ENCODE assay signal across 1 cellular context in the genomic region with DNA sequence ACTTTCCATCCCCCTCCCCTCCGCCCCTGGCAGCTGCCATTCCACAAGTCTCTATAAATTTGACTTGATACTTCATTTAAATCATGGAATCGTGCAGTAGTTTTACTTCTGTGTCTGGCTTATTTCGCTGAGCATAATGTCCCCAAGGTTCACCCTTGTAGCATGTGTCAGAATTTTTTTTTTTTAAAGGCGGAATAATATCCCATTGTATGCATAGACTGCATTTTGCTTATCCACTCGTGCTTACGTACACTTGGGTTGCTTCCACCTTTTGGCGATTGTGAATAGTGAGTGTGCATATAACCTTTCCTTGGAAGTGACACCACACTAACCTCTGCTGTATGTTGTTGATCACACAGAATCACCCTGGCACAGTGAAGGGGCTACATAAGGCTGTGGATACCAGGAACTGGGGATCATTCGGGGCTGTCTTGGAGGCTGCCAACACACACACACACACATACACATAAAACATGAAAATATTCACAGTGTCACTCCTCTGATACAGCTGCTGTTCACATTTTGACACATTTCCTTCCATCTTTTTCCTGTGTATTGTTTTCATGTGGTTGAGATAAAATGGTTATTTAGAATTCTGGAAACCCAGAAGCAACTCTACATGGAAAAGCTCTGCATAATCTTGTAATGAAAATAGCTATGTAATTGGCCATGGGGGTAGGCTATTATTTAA.
TF ChIP-seq lines count a peak whose summit lies in the region.

No MANE protein-coding gene starts in this region.

TF ChIP-seq in endothelial cell of umbilical vein, 7 proteins besides CTCF, POLR2A, EP300 and RAD21:
- TF ChIP-seq GATA2 (IDR thresholded peaks at IDR 0.05; ENCODE audit: insufficient read depth, insufficient read length, low read depth, low read length) (no peak), JUN (IDR thresholded peaks at IDR 0.05; ENCODE audit: borderline replicate concordance, insufficient read depth, insufficient read length, low read depth) (no peak), FOS (IDR thresholded peaks at IDR 0.05; ENCODE audit: borderline replicate concordance, insufficient read depth, low read length) (no peak), POLR2AphosphoS5 (IDR thresholded peaks at IDR 0.05; ENCODE audit: insufficient read depth, low read depth, low read length) (no peak), EZH2 (IDR thresholded peaks at IDR 0.05; ENCODE audit: borderline replicate concordance, low read depth, low read length, severe bottlenecking) (no peak), MYC (IDR thresholded peaks at IDR 0.05; ENCODE audit: low read depth, low read length) (no peak)
- TF ChIP-seq, protein P1, sequence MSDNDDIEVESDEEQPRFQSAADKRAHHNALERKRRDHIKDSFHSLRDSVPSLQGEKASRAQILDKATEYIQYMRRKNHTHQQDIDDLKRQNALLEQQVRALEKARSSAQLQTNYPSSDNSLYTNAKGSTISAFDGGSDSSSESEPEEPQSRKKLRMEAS (IDR thresholded peaks at IDR 0.05; ENCODE audit: insufficient read depth, insufficient read length), result no peak
